Comparison of ENCODE assay signal across 1 cellular context in the genomic region with DNA sequence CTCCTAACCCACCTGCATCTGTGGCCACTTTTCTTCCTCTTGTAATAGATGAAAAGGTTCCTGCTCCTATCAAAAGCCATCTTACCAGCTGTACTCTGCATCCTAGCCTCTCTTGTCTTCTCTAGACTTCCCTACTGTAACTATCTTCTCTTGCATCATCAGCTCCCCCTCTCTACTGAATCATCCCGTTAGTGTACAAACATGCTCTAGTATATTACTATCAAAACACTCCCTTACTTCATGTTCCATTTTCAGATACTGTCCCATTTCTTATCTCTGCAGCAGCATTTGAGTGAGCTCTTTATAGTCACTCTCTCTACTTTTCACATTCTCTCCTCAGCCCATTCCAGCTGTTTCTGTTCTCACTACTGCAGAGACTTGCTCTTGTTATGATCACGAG.
TF ChIP-seq lines count a peak whose summit lies in the region.

No MANE protein-coding gene starts in this region.

TF ChIP-seq in K562, 482 proteins besides CTCF, POLR2A, EP300 and RAD21 (continued from another document and continues in another):
- TF ChIP-seq ZNF609 (CRISPR knock-in tag; IDR thresholded peaks at IDR 0.05; ENCODE audit: borderline replicate concordance) (no peak), ZBTB26 (CRISPR knock-in tag; IDR thresholded peaks at IDR 0.05) (0 out of 2 replicates have a peak, but pooled peaks have one; percentile 17), SETDB1 (IDR thresholded peaks at IDR 0.05; ENCODE audit: low read length) (no peak), NR2C2 (CRISPR knock-in tag; IDR thresholded peaks at IDR 0.05) (no peak), NR2C2 (tag; IDR thresholded peaks at IDR 0.05) (no peak), HOMEZ (CRISPR knock-in tag; IDR thresholded peaks at IDR 0.05) (no peak), FIP1L1 (IDR thresholded peaks at IDR 0.05; ENCODE audit: low read depth, low read length, poor library complexity, severe bottlenecking) (no peak), ZNF146 (CRISPR knock-in tag; IDR thresholded peaks at IDR 0.05; ENCODE audit: unreplicated experiment) (no peak), ZNF699 (CRISPR knock-in tag; IDR thresholded peaks at IDR 0.05; ENCODE audit: insufficient replicate concordance) (no peak), HMBOX1 (IDR thresholded peaks at IDR 0.05) (peak; percentile 42; the same call in 1 of the 2 replicates), CTBP1 (IDR thresholded peaks at IDR 0.05; ENCODE audit: borderline replicate concordance) (peak; percentile 75), CEBPB (tag; IDR thresholded peaks at IDR 0.05) (peak; percentile 93), MIER1 (IDR thresholded peaks at IDR 0.05; ENCODE audit: low read depth) (no peak), COPS2 (conservative IDR thresholded peaks at IDR 0.05) (no peak), SMARCA4 (IDR thresholded peaks at IDR 0.05) (peak; percentile 80), KLF1 (tag; IDR thresholded peaks at IDR 0.05) (no peak), ZNF707 (CRISPR knock-in tag; conservative IDR thresholded peaks at IDR 0.05) (no peak), ZNF445 (CRISPR knock-in tag; IDR thresholded peaks at IDR 0.05; ENCODE audit: low read depth) (no peak), TRIM25 (IDR thresholded peaks at IDR 0.05; ENCODE audit: borderline replicate concordance) (no peak), ZNF518B (CRISPR knock-in tag; IDR thresholded peaks at IDR 0.05) (no peak), ELF4 (CRISPR knock-in tag; IDR thresholded peaks at IDR 0.05) (peak; percentile 24; the same call in 1 of the 2 replicates), MYC (IDR thresholded peaks at IDR 0.05; ENCODE audit: low read depth, low read length) (peak; percentile 26; the same call in 1 of the 2 replicates), MYC (CRISPR knock-in tag; IDR thresholded peaks at IDR 0.05; ENCODE audit: borderline replicate concordance, low read depth) (no peak), FOXJ3 (CRISPR knock-in tag; IDR thresholded peaks at IDR 0.05) (no peak), KDM2B (CRISPR knock-in tag; IDR thresholded peaks at IDR 0.05) (no peak), THAP7 (CRISPR knock-in tag; IDR thresholded peaks at IDR 0.05) (no peak), HLTF (IDR thresholded peaks at IDR 0.05) (no peak), SOX6 (IDR thresholded peaks at IDR 0.05) (no peak), ETV1 (tag; conservative IDR thresholded peaks at IDR 0.05; ENCODE audit: low read depth) (no peak), CREBBP (IDR thresholded peaks at IDR 0.05; ENCODE audit: low read depth, low read length) (no peak), ZNF124 (CRISPR knock-in tag; IDR thresholded peaks at IDR 0.05) (no peak), TAL1 (IDR thresholded peaks at IDR 0.05) (no peak; the same call in 1 of the 2 replicates), TEAD4 (IDR thresholded peaks at IDR 0.05; ENCODE audit: low read length) (0 out of 2 replicates have a peak, but pooled peaks have one; percentile 25), TEAD4 (CRISPR knock-in tag; IDR thresholded peaks at IDR 0.05; ENCODE audit: borderline replicate concordance) (no peak), MEF2A (IDR thresholded peaks at IDR 0.05; ENCODE audit: control insufficient read depth, low read depth, low read length) (0 out of 2 replicates have a peak, but pooled peaks have one; percentile 29), CBX5 (IDR thresholded peaks at IDR 0.05; ENCODE audit: borderline replicate concordance, low read depth) (no peak)
- TF ChIP-seq, protein P1, sequence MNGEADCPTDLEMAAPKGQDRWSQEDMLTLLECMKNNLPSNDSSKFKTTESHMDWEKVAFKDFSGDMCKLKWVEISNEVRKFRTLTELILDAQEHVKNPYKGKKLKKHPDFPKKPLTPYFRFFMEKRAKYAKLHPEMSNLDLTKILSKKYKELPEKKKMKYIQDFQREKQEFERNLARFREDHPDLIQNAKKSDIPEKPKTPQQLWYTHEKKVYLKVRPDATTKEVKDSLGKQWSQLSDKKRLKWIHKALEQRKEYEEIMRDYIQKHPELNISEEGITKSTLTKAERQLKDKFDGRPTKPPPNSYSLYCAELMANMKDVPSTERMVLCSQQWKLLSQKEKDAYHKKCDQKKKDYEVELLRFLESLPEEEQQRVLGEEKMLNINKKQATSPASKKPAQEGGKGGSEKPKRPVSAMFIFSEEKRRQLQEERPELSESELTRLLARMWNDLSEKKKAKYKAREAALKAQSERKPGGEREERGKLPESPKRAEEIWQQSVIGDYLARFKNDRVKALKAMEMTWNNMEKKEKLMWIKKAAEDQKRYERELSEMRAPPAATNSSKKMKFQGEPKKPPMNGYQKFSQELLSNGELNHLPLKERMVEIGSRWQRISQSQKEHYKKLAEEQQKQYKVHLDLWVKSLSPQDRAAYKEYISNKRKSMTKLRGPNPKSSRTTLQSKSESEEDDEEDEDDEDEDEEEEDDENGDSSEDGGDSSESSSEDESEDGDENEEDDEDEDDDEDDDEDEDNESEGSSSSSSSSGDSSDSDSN (IDR thresholded peaks at IDR 0.05; ENCODE audit: borderline replicate concordance in 1 of 2, low read depth in 2 of 2, low read length in 2 of 2): no peak
- TF ChIP-seq, protein P2, sequence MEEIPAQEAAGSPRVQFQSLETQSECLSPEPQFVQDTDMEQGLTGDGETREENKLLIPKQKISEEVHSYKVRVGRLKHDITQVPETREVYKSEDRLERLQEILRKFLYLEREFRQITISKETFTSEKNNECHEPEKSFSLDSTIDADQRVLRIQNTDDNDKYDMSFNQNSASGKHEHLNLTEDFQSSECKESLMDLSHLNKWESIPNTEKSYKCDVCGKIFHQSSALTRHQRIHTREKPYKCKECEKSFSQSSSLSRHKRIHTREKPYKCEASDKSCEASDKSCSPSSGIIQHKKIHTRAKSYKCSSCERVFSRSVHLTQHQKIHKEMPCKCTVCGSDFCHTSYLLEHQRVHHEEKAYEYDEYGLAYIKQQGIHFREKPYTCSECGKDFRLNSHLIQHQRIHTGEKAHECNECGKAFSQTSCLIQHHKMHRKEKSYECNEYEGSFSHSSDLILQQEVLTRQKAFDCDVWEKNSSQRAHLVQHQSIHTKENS (CRISPR knock-in tag; IDR thresholded peaks at IDR 0.05): no peak
- TF ChIP-seq, protein P3, sequence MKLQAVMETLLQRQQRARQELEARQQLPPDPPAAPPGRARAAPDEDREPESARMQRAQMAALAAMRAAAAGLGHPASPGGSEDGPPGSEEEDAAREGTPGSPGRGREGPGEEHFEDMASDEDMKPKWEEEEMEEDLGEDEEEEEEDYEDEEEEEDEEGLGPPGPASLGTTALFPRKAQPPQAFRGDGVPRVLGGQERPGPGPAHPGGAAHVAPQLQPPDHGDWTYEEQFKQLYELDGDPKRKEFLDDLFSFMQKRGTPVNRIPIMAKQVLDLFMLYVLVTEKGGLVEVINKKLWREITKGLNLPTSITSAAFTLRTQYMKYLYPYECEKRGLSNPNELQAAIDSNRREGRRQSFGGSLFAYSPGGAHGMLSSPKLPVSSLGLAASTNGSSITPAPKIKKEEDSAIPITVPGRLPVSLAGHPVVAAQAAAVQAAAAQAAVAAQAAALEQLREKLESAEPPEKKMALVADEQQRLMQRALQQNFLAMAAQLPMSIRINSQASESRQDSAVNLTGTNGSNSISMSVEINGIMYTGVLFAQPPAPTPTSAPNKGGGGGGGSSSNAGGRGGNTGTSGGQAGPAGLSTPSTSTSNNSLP (IDR thresholded peaks at IDR 0.05; ENCODE audit: borderline replicate concordance, low read depth, low read length): peak; percentile 65; the same call in 1 of the 2 replicates
